Comparison of ENCODE assay signal across 12 cellular contexts in the genomic region with DNA sequence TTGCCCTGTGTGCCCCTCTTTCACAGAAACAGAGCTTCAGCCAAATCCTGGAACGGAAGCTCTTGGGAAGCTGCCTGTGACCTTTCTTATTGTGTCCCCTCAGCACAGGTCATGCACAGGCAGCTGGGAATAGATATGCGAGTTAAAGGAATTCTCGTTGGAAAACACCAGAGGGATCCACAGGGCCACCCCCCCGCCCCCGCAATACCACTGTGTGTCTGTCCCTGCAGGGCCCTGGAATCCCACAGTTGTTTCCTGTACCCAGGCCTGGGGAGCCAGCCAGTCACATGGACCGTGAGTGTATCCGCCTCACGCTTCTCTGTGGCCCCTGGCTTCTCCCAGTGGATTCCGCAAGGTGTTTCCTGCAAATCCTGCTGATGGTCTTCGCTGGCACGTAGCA. TPM values are rescaled to one million over a fixed set of nuclear protein-coding genes. Genes with fewer than 3 reads are reported as not detected.
A peak's percentile ranks its signal among the peaks of the same experiment; 100 is the strongest.
DNase-seq lines count a peak whose midpoint lies in the region; ATAC-seq and TF ChIP-seq lines count a peak whose summit lies in the region.
"Had no signal": no experiment of that assay in that cellular context is flagged by ENCODE, and none has a peak within 500 bp of the region (broad histone marks: within the 10 kb centered on the region; RNA-seq: fewer than 3 reads in every experiment).

No MANE protein-coding gene starts in this region.

- no peaks in the 10 kb centered on the region for H3K9me3 Mint-ChIP-seq in GM23338
- H3K9me3 Mint-ChIP-seq in endothelial cell (ENCODE audit: unreplicated experiment), result no peaks in the 10 kb centered on the region
- no peaks in the 10 kb centered on the region for H3K9me3 Mint-ChIP-seq in naive thymus-derived CD4-positive, alpha-beta T cell
- H3K9me3 Mint-ChIP-seq: natural killer cell had no signal

- POLR2A ChIA-PET in naive thymus-derived CD4-positive, alpha-beta T cell (lab: Charles Lee), result no interaction called here

- no peaks in the 10 kb centered on the region for H3K9me3 ChIP-seq in left lung
- H3K9me3 ChIP-seq in naive thymus-derived CD4-positive, alpha-beta T cell (ENCODE audit: control insufficient read depth in 2 of 3, low read length in 3 of 3), result no peaks in the 10 kb centered on the region
- H3K9me3 ChIP-seq: SJCRH30, transverse colon had no signal

- no peak overlapping the region for H2AFZ ChIP-seq in GM23338

- H3K4me1 Mint-ChIP-seq in GM23338, result peaks cover 29% of the 10 kb centered on the region
- peaks cover 52% of the 10 kb centered on the region for H3K4me1 Mint-ChIP-seq in endothelial cell (ENCODE audit: unreplicated experiment)
- peaks cover 4 to 15% (median 15%) of the 10 kb centered on the region in 7 donors for H3K4me1 Mint-ChIP-seq in naive thymus-derived CD4-positive, alpha-beta T cell

- H3K27me3 ChIP-seq in GM23338 (ENCODE audit: insufficient read depth) (no peaks in the 10 kb centered on the region), left lung (no peaks in the 10 kb centered on the region)
- no peaks in the 10 kb centered on the region for H3K27me3 ChIP-seq in naive thymus-derived CD4-positive, alpha-beta T cell (ENCODE audit: control insufficient read depth in 2 of 2, insufficient read depth in 2 of 2, low read length in 2 of 2)
- H3K27me3 ChIP-seq: SJCRH30, transverse colon had no signal

- ATAC-seq in GM23338, result peak; percentile 78
- peak; percentile 43 for ATAC-seq in left lung
- ATAC-seq in sciatic nerve, result peak; percentile 60
- no peak for ATAC-seq in naive thymus-derived CD4-positive, alpha-beta T cell
- ATAC-seq in GM19328 (IDR thresholded peaks at IDR 0.05; ENCODE audit: unreplicated experiment), result no peak
- ATAC-seq: natural killer cell had no signal

- H3K36me3 Mint-ChIP-seq in GM23338 (ENCODE audit: low read depth) (no peaks in the 10 kb centered on the region), endothelial cell (ENCODE audit: low read depth, unreplicated experiment) (peaks cover 16% of the 10 kb centered on the region)
- no peaks in the 10 kb centered on the region for H3K36me3 Mint-ChIP-seq in naive thymus-derived CD4-positive, alpha-beta T cell
- H3K36me3 Mint-ChIP-seq: natural killer cell had no signal

- H3K4me3 Mint-ChIP-seq in GM23338 (no peak overlapping the region), endothelial cell (ENCODE audit: unreplicated experiment) (peak overlapping the region; percentile 76)
- H3K4me3 Mint-ChIP-seq in naive thymus-derived CD4-positive, alpha-beta T cell, result peak overlapping the region in 1 of 10 donors; percentile 10
- H3K4me3 Mint-ChIP-seq: natural killer cell had no signal

- H3K79me2 ChIP-seq in GM23338 (replicated peaks; ENCODE audit: insufficient read depth), result no peaks in the 10 kb centered on the region; the same call in 1 of the 2 replicates

- peaks cover 7% of the 10 kb centered on the region; the same call in 1 of the 2 replicates for H4K20me1 ChIP-seq in GM23338 (replicated peaks; ENCODE audit: insufficient read depth)

- H3K36me3 ChIP-seq in GM23338 (ENCODE audit: insufficient read depth) (no peaks in the 10 kb centered on the region), left lung (no peaks in the 10 kb centered on the region)
- no peaks in the 10 kb centered on the region for H3K36me3 ChIP-seq in naive thymus-derived CD4-positive, alpha-beta T cell (ENCODE audit: control insufficient read depth in 2 of 3, insufficient read depth in 3 of 3, low read length in 3 of 3)
- H3K36me3 ChIP-seq: SJCRH30, transverse colon had no signal

- H3K27me3 Mint-ChIP-seq in GM23338 (ENCODE audit: insufficient read depth, low read depth, poor library complexity), result peaks cover 11% of the 10 kb centered on the region
- peaks cover 4% of the 10 kb centered on the region for H3K27me3 Mint-ChIP-seq in endothelial cell (ENCODE audit: unreplicated experiment)
- H3K27me3 Mint-ChIP-seq in naive thymus-derived CD4-positive, alpha-beta T cell, result no peaks in the 10 kb centered on the region

- H3K4me1 ChIP-seq in GM23338 (ENCODE audit: insufficient read depth), result peaks cover 22% of the 10 kb centered on the region
- peaks cover 16 to 68% of the 10 kb centered on the region in 2 donors for H3K4me1 ChIP-seq in left lung
- no peaks in the 10 kb centered on the region for H3K4me1 ChIP-seq in naive thymus-derived CD4-positive, alpha-beta T cell (ENCODE audit: control insufficient read depth in 2 of 2, insufficient read depth in 2 of 2, low read length in 2 of 2)
- H3K4me1 ChIP-seq: SJCRH30 had no signal

- H3K27ac ChIP-seq in GM23338 (ENCODE audit: low read depth) (peak overlapping the region; percentile 71; the same call in 1 of the 2 replicates), left lung (peak overlapping the region; percentile 3 to 20)
- H3K27ac ChIP-seq in naive thymus-derived CD4-positive, alpha-beta T cell (ENCODE audit: low read depth, low read length), result no peak overlapping the region
- H3K27ac ChIP-seq: SJCRH30 had no signal

- H3K27ac Mint-ChIP-seq in GM23338, result peak overlapping the region; percentile 66
- H3K27ac Mint-ChIP-seq in endothelial cell (ENCODE audit: unreplicated experiment), result peak overlapping the region; percentile 98
- H3K27ac Mint-ChIP-seq in naive thymus-derived CD4-positive, alpha-beta T cell, result no peak overlapping the region
- H3K27ac Mint-ChIP-seq: natural killer cell had no signal

- intact Hi-C loops in left lung (cut with DNase I), result no loop called here
- intact Hi-C loops in sciatic nerve (cut with DNase I), result no loop called here
- intact Hi-C loops in naive thymus-derived CD4-positive, alpha-beta T cell (cut with micrococcal nuclease), result loop anchor here in 1 of 2 donors (10.0 kb wide), 1 partner anchor 154 kb away; no protein-coding TSS in a partner anchor

- no peak for TF ChIP-seq CTCF in GM23338 (conservative IDR thresholded peaks at IDR 0.05; ENCODE audit: low read depth in 2 of 2)
- TF ChIP-seq CTCF in endothelial cell (IDR thresholded peaks at IDR 0.05; ENCODE audit: unreplicated experiment), result no peak
- no peak for TF ChIP-seq CTCF in left lung (IDR thresholded peaks at IDR 0.05)

- H3K9me2 ChIP-seq in GM23338 (ENCODE audit: insufficient read depth), result no peaks in the 10 kb centered on the region

- CTCF ChIA-PET in naive thymus-derived CD4-positive, alpha-beta T cell (lab: Charles Lee), result interaction anchor here (1.7 kb wide), 1 partner anchor 34 kb away, joined by 3 read pairs; no protein-coding TSS in a partner anchor

- no peaks in the 10 kb centered on the region for H3F3A ChIP-seq in GM23338 (replicated peaks; ENCODE audit: low read depth)

- H3K4me2 ChIP-seq in GM23338, result peak overlapping the region; percentile 49

- H3K4me3 ChIP-seq in GM23338 (no peak overlapping the region), left lung (no peak overlapping the region)
- H3K4me3 ChIP-seq in naive thymus-derived CD4-positive, alpha-beta T cell (ENCODE audit: low read length), result no peak overlapping the region
- H3K4me3 ChIP-seq: SJCRH30, transverse colon had no signal

- DNase-seq in GM23338 (ENCODE audit: low spot score), result peak; percentile 49
- DNase-seq in endothelial cell (ENCODE audit: low spot score), result peak; percentile 69
- DNase-seq in left lung, result no peak
- DNase-seq in sciatic nerve (ENCODE audit: low spot score), result no peak
- DNase-seq in stimulated activated CD4-positive, alpha-beta T cell treated with anti-CD3 and anti-CD28 coated beads, Interleukin-2, amount 100 ng/mL, for 48 hours, result no peak
- no peak for DNase-seq in naive thymus-derived CD4-positive, alpha-beta T cell
- DNase-seq in SIG-M5 (lab: John Stamatoyannopoulos, UW), result no peak
- DNase-seq: natural killer cell, NCI-H146, SJCRH30, transverse colon had no signal

TF ChIP-seq in GM23338, 12 proteins besides CTCF, POLR2A, EP300 and RAD21 (continues in another document):
- TF ChIP-seq, protein P1, sequence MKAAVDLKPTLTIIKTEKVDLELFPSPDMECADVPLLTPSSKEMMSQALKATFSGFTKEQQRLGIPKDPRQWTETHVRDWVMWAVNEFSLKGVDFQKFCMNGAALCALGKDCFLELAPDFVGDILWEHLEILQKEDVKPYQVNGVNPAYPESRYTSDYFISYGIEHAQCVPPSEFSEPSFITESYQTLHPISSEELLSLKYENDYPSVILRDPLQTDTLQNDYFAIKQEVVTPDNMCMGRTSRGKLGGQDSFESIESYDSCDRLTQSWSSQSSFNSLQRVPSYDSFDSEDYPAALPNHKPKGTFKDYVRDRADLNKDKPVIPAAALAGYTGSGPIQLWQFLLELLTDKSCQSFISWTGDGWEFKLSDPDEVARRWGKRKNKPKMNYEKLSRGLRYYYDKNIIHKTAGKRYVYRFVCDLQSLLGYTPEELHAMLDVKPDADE (IDR thresholded peaks at IDR 0.05), result no peak

RNA-seq across cellular contexts. Expression of a gene that starts 29.0 kb away (rescaled TPM):
- 1.4 and 1.9 TPM in 2 replicates for total RNA-seq in GM23338 (2014; rRNA removed; shearing (Covaris generic))
- polyA plus RNA-seq in GM23338 (2016; fragmentation: Nextera tagmentation; extraction: Ambion mirVana), result 3.5 and 4.3 TPM in 2 replicates
- total RNA-seq in endothelial cell (ENCODE audit: unreplicated experiment) (73.5 TPM), left lung (100 to 1,000 TPM; 277 to 308 TPM), sciatic nerve (560 TPM)
- under 1 TPM in 4 of 5 experiments, not detected in 1; 0.05 to 0.95 (median 0.37) TPM for total RNA-seq in naive thymus-derived CD4-positive, alpha-beta T cell
- not detected for polyA plus RNA-seq in naive thymus-derived CD4-positive, alpha-beta T cell

Comparison
In these comparisons a context has a peak if more than half of its experiments do, and no peak if none do; other contexts are left out.
1. ATAC-seq: peak in GM23338 (single experiment), left lung (single experiment) and sciatic nerve (single experiment); none in naive thymus-derived CD4-positive, alpha-beta T cell (single experiment) and GM19328 (single experiment).
2. DNase-seq: peak in GM23338 (single experiment) and endothelial cell (single experiment); none in left lung (0 of 2), sciatic nerve (single experiment), stimulated activated CD4-positive, alpha-beta T cell treated with anti-CD3 and anti-CD28 coated beads, Interleukin-2, amount 100 ng/mL, for 48 hours (0 of 2), naive thymus-derived CD4-positive, alpha-beta T cell (0 of 9) and SIG-M5 (single experiment).
3. H3K27ac Mint-ChIP-seq: peak in GM23338 (single experiment) and endothelial cell (single experiment); none in naive thymus-derived CD4-positive, alpha-beta T cell (0 of 9).
4. RNA of a gene that starts 29.0 kb away (total RNA-seq): 560 TPM in sciatic nerve (single experiment), 277 to 308 TPM in left lung and 73.5 TPM in endothelial cell (single experiment); 1.4 to 1.9 TPM in GM23338 and 0.05 to 0.95 TPM in naive thymus-derived CD4-positive, alpha-beta T cell; every median in the first group is over 10 times any median in the second.